1 cellular context compared by ENCODE assay signal in genomic region chr14:101193845-101194355, GRCh38.
TF ChIP-seq lines count a peak whose summit lies in the region.

No MANE protein-coding gene starts in this region.

TF ChIP-seq in GM23338, 12 proteins besides CTCF, POLR2A, EP300 and RAD21 (continued from another document):
- TF ChIP-seq REST (IDR thresholded peaks at IDR 0.05; ENCODE audit: unreplicated experiment) (no peak), NANOG (IDR thresholded peaks at IDR 0.05; ENCODE audit: borderline replicate concordance) (no peak), JUNB (IDR thresholded peaks at IDR 0.05; ENCODE audit: unreplicated experiment) (no peak), POLR2AphosphoS5 (IDR thresholded peaks at IDR 0.05; ENCODE audit: low read depth) (no peak), CREB1 (CRISPR knock-in tag; IDR thresholded peaks at IDR 0.05; ENCODE audit: low read depth) (no peak), ZNF114 (CRISPR knock-in tag; IDR thresholded peaks at IDR 0.05) (no peak), STAT1 (IDR thresholded peaks at IDR 0.05; ENCODE audit: unreplicated experiment) (no peak), EZH2phosphoT487 (IDR thresholded peaks at IDR 0.05; ENCODE audit: unreplicated experiment) (no peak)
- TF ChIP-seq, protein P1, sequence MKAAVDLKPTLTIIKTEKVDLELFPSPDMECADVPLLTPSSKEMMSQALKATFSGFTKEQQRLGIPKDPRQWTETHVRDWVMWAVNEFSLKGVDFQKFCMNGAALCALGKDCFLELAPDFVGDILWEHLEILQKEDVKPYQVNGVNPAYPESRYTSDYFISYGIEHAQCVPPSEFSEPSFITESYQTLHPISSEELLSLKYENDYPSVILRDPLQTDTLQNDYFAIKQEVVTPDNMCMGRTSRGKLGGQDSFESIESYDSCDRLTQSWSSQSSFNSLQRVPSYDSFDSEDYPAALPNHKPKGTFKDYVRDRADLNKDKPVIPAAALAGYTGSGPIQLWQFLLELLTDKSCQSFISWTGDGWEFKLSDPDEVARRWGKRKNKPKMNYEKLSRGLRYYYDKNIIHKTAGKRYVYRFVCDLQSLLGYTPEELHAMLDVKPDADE (IDR thresholded peaks at IDR 0.05), result no peak
